ENCODE assay signal across 23 cellular contexts in genomic region chr6:166713608-166714510, GRCh38.
"Had no signal": no experiment of that assay in that cellular context is flagged by ENCODE, and none has a peak within 500 bp of the region (broad histone marks: within the 10 kb centered on the region; RNA-seq: fewer than 3 reads in every experiment).

No MANE protein-coding gene starts in this region.

- H3K36me3 Mint-ChIP-seq: activated CD8-positive, alpha-beta memory T cell treated with anti-CD3 and anti-CD28 coated beads, Interleukin-2, amount 10 ng/mL, durations not matched to agents 7 days and 5 days; activated naive CD4-positive, alpha-beta T cell treated with anti-CD3 and anti-CD28 coated beads, Interleukin-2, amount 10 ng/mL, durations not matched to agents 7 days and 5 days; stimulated activated effector memory CD8-positive, alpha-beta T cell treated with anti-CD3 and anti-CD28 coated beads, Interleukin-12 subunit alpha, Interleukin-12 subunit beta, amount 100 ng/mL, for 72 hours had no signal

- H3K27ac ChIP-seq: epithelial cell of prostate, heart right ventricle, lower lobe of right lung, ovary, psoas muscle, right lobe of liver, tibial artery, VCaP had no signal

- H3K36me3 ChIP-seq: heart right ventricle, lower lobe of right lung, ovary, right lobe of liver, tibial artery had no signal

- H3K27me3 Mint-ChIP-seq: activated CD8-positive, alpha-beta memory T cell treated with anti-CD3 and anti-CD28 coated beads, Interleukin-2, amount 10 ng/mL, durations not matched to agents 7 days and 5 days; activated CD8-positive, alpha-beta T cell treated with anti-CD3 and anti-CD28 coated beads for 36 hours; stimulated activated naive CD8-positive, alpha-beta T cell treated with anti-CD3 and anti-CD28 coated beads, Interleukin-15, amount 100 ng/mL, for 72 hours had no signal

- ATAC-seq: activated CD8-positive, alpha-beta memory T cell treated with anti-CD3 and anti-CD28 coated beads, Interleukin-2, amount 10 ng/mL, durations not matched to agents 7 days and 5 days; activated CD8-positive, alpha-beta T cell treated with anti-CD3 and anti-CD28 coated beads for 36 hours; left lobe of liver; naive thymus-derived CD8-positive, alpha-beta T cell; psoas muscle; stimulated activated effector memory CD8-positive, alpha-beta T cell treated with anti-CD3 and anti-CD28 coated beads, Interleukin-12 subunit alpha, Interleukin-12 subunit beta, amount 100 ng/mL, for 72 hours had no signal

- H3K4me1 Mint-ChIP-seq: activated CD4-positive, alpha-beta T cell treated with anti-CD3 and anti-CD28 coated beads, Interleukin-2, amount 10 ng/mL, durations not matched to agents 7 days and 5 days; activated CD8-positive, alpha-beta memory T cell treated with anti-CD3 and anti-CD28 coated beads, Interleukin-2, amount 10 ng/mL, durations not matched to agents 7 days and 5 days; activated naive CD4-positive, alpha-beta T cell treated with anti-CD3 and anti-CD28 coated beads, Interleukin-2, amount 10 ng/mL, durations not matched to agents 7 days and 5 days; naive thymus-derived CD8-positive, alpha-beta T cell; stimulated activated effector memory CD8-positive, alpha-beta T cell treated with anti-CD3 and anti-CD28 coated beads, Interleukin-12 subunit alpha, Interleukin-12 subunit beta, amount 100 ng/mL, for 72 hours; stimulated activated naive CD8-positive, alpha-beta T cell treated with anti-CD3 and anti-CD28 coated beads, Interleukin-15, amount 100 ng/mL, for 72 hours had no signal

- H3K4me3 ChIP-seq: lower lobe of right lung, ovary, psoas muscle, right lobe of liver, tibial artery had no signal

- H3K27ac Mint-ChIP-seq: activated CD4-positive, alpha-beta T cell treated with anti-CD3 and anti-CD28 coated beads, Interleukin-2, amount 10 ng/mL, durations not matched to agents 7 days and 5 days; activated CD8-positive, alpha-beta memory T cell treated with anti-CD3 and anti-CD28 coated beads, Interleukin-2, amount 10 ng/mL, durations not matched to agents 7 days and 5 days; activated CD8-positive, alpha-beta T cell treated with anti-CD3 and anti-CD28 coated beads for 36 hours; activated naive CD4-positive, alpha-beta T cell treated with anti-CD3 and anti-CD28 coated beads, Interleukin-2, amount 10 ng/mL, durations not matched to agents 7 days and 5 days; endodermal cell; naive thymus-derived CD8-positive, alpha-beta T cell; stimulated activated effector memory CD8-positive, alpha-beta T cell treated with anti-CD3 and anti-CD28 coated beads, Interleukin-12 subunit alpha, Interleukin-12 subunit beta, amount 100 ng/mL, for 72 hours; stimulated activated naive CD8-positive, alpha-beta T cell treated with anti-CD3 and anti-CD28 coated beads, Interleukin-15, amount 100 ng/mL, for 72 hours had no signal

- H3K4me1 ChIP-seq: lower lobe of right lung, psoas muscle, right lobe of liver had no signal

- DNase-seq: activated CD4-positive, alpha-beta T cell treated with anti-CD3 and anti-CD28 coated beads, Interleukin-2, amount 10 ng/mL, durations not matched to agents 7 days and 5 days; activated CD4-positive, CD25-positive, alpha-beta regulatory T cell treated with anti-CD3 and anti-CD28 coated beads, Interleukin-2, amount 50 U/mL, for 72 hours; activated CD8-positive, alpha-beta memory T cell treated with anti-CD3 and anti-CD28 coated beads, Interleukin-2, amount 10 ng/mL, durations not matched to agents 7 days and 5 days; activated CD8-positive, alpha-beta T cell treated with anti-CD3 and anti-CD28 coated beads for 36 hours; activated effector memory CD4-positive, alpha-beta T cell treated with anti-CD3 and anti-CD28 coated beads, Interleukin-2, amount 50 U/mL, for 16 hours; activated naive CD4-positive, alpha-beta T cell treated with anti-CD3 and anti-CD28 coated beads, Interleukin-2, amount 10 ng/mL, durations not matched to agents 7 days and 5 days; activated T-cell treated with anti-CD3 and anti-CD28 coated beads for 4 hours; heart right ventricle; lower lobe of right lung; naive thymus-derived CD8-positive, alpha-beta T cell; psoas muscle; right lobe of liver; small intestine; stimulated activated CD4-positive, alpha-beta T cell treated with anti-CD3 and anti-CD28 coated beads, Interleukin-2, amount 100 ng/mL, for 24 hours; stimulated activated naive CD8-positive, alpha-beta T cell treated with anti-CD3 and anti-CD28 coated beads, Interleukin-15, amount 100 ng/mL, for 72 hours; tibial artery had no signal

- H3K9me3 ChIP-seq: lower lobe of right lung, ovary, psoas muscle, right lobe of liver had no signal

- H3K4me3 Mint-ChIP-seq: activated CD4-positive, alpha-beta T cell treated with anti-CD3 and anti-CD28 coated beads, Interleukin-2, amount 10 ng/mL, durations not matched to agents 7 days and 5 days; activated CD8-positive, alpha-beta memory T cell treated with anti-CD3 and anti-CD28 coated beads, Interleukin-2, amount 10 ng/mL, durations not matched to agents 7 days and 5 days; activated CD8-positive, alpha-beta T cell treated with anti-CD3 and anti-CD28 coated beads for 36 hours; activated naive CD4-positive, alpha-beta T cell treated with anti-CD3 and anti-CD28 coated beads, Interleukin-2, amount 10 ng/mL, durations not matched to agents 7 days and 5 days; endodermal cell; naive thymus-derived CD8-positive, alpha-beta T cell; stimulated activated effector memory CD8-positive, alpha-beta T cell treated with anti-CD3 and anti-CD28 coated beads, Interleukin-12 subunit alpha, Interleukin-12 subunit beta, amount 100 ng/mL, for 72 hours; stimulated activated naive CD8-positive, alpha-beta T cell treated with anti-CD3 and anti-CD28 coated beads, Interleukin-15, amount 100 ng/mL, for 72 hours had no signal

- H3K9me3 Mint-ChIP-seq: activated CD4-positive, alpha-beta T cell treated with anti-CD3 and anti-CD28 coated beads, Interleukin-2, amount 10 ng/mL, durations not matched to agents 7 days and 5 days had no signal

- H3K27me3 ChIP-seq: heart right ventricle, ovary, right lobe of liver, tibial artery had no signal

- FAIRE-seq: keratinocyte, small intestine had no signal
